15 cellular contexts compared by ENCODE assay signal in the genomic region with DNA sequence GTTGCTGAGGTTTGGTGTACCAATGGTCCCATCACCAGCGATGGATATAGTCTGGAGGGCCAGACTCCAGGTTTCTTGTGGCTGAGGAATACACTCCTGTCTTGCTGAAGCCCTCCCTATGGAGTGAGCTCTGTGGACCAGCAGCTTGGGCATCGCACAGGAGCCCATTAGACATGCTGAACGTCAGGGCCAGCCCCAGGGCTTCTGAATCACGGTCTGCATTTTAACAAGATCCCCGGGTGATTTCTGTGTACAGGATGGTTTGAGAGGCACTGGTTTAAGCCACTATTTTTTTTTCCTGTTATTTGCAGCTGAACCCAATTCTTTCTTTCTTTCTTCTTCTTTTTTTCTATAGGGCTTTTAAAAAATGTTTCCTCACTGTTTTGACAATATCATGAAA.
DNase-seq lines count a peak whose midpoint lies in the region; ATAC-seq and TF ChIP-seq lines count a peak whose summit lies in the region.
"Had no signal": no experiment of that assay in that cellular context is flagged by ENCODE, and none has a peak within 500 bp of the region (broad histone marks: within the 10 kb centered on the region; RNA-seq: fewer than 3 reads in every experiment).

No MANE protein-coding gene starts in this region.

- H4K91ac ChIP-seq in trophoblast cell (ENCODE audit: low read depth, low read length) (no peak overlapping the region), H9 (ENCODE audit: insufficient read length, low read depth, low read length) (no peak overlapping the region)

- no peaks in the 10 kb centered on the region for H3K9me3 Mint-ChIP-seq in CD4-positive, alpha-beta memory T cell
- H3K9me3 Mint-ChIP-seq in activated T-helper 2 cell treated with anti-CD3 and anti-CD28 coated beads, Interferon-gamma antibody, Interleukin-2, Interleukin-4, amounts not matched to agents 10 μg/mL and 5 μg/mL and 100 μg/mL, durations not matched to agents 14 hours and 24 hours and 36 hours = peaks cover 15% of the 10 kb centered on the region
- H3K9me3 Mint-ChIP-seq in H9 (peaks cover 0 to 4% of the 10 kb centered on the region in 2 experiments; a peak in 2 of 5 replicates), glutamatergic neuron (ENCODE audit: unreplicated experiment) (no peaks in the 10 kb centered on the region), endothelial cell (ENCODE audit: unreplicated experiment) (no peaks in the 10 kb centered on the region)
- H3K9me3 Mint-ChIP-seq: CD4-positive, alpha-beta T cell had no signal

- no peak overlapping the region for H3T11ph ChIP-seq in H9 (ENCODE audit: low read length)

- H2AK5ac ChIP-seq in trophoblast cell (ENCODE audit: low read length) (no peak overlapping the region), H9 (ENCODE audit: insufficient read length, low read length) (no peak overlapping the region)

- peak overlapping the region; percentile 53 to 91 (median 77) for H3K27ac Mint-ChIP-seq in CD4-positive, alpha-beta memory T cell
- H3K27ac Mint-ChIP-seq in activated T-helper 2 cell treated with anti-CD3 and anti-CD28 coated beads, Interferon-gamma antibody, Interleukin-2, Interleukin-4, amounts not matched to agents 10 μg/mL and 5 μg/mL and 100 μg/mL, durations not matched to agents 14 hours and 24 hours and 36 hours = peak overlapping the region; percentile 43
- H3K27ac Mint-ChIP-seq in H9 = no peak overlapping the region
- H3K27ac Mint-ChIP-seq in glutamatergic neuron (ENCODE audit: unreplicated experiment) = no peak overlapping the region
- H3K27ac Mint-ChIP-seq in endothelial cell (ENCODE audit: unreplicated experiment) = no peak overlapping the region

- peaks cover 34% of the 10 kb centered on the region for H3K4me1 ChIP-seq in CD4-positive, alpha-beta memory T cell (ENCODE audit: insufficient read depth, low read length)
- H3K4me1 ChIP-seq in trophoblast cell (ENCODE audit: control insufficient read depth in 1 of 2, insufficient read depth in 2 of 2, low read length in 2 of 2) (peaks cover 0 to 5% of the 10 kb centered on the region in 2 experiments), H9 (ENCODE audit: insufficient read depth, low read length) (no peaks in the 10 kb centered on the region)
- H3K4me1 ChIP-seq: prostate gland had no signal

- H2AFZ ChIP-seq in trophoblast cell (ENCODE audit: insufficient read depth, low read length, poor library complexity) = no peak overlapping the region
- no peak overlapping the region for H2AFZ ChIP-seq in H9 (ENCODE audit: low read length)

- H2BK20ac ChIP-seq in H9 (ENCODE audit: low read depth, low read length, poor library complexity, severe bottlenecking) = no peak overlapping the region

- no peak overlapping the region for H2BK12ac ChIP-seq in trophoblast cell (ENCODE audit: low read length)
- H2BK12ac ChIP-seq in H9 (ENCODE audit: insufficient read length, low read depth, low read length) = no peak overlapping the region

- H3K79me2 ChIP-seq in trophoblast cell (ENCODE audit: control insufficient read depth, insufficient read depth, low read length, poor library complexity) = no peaks in the 10 kb centered on the region
- no peaks in the 10 kb centered on the region for H3K79me2 ChIP-seq in H9 (ENCODE audit: insufficient read depth, low read length)

- H3K79me1 ChIP-seq in trophoblast cell (ENCODE audit: low read length) (no peaks in the 10 kb centered on the region), H9 (ENCODE audit: insufficient read depth, low read depth, low read length, poor library complexity, severe bottlenecking) (no peaks in the 10 kb centered on the region)

- no peaks in the 10 kb centered on the region for H3K36me3 ChIP-seq in CD4-positive, alpha-beta memory T cell (ENCODE audit: insufficient read depth, low read length)
- H3K36me3 ChIP-seq in trophoblast cell (ENCODE audit: control insufficient read depth in 1 of 2, insufficient read depth in 2 of 2, low read length in 2 of 2) = peaks cover 0 to 2% of the 10 kb centered on the region in 2 experiments
- H3K36me3 ChIP-seq: prostate gland had no signal

- H3K56ac ChIP-seq in H9 (ENCODE audit: insufficient read length, low read depth, low read length) = no peak overlapping the region

- H3K4me2 ChIP-seq in trophoblast cell (ENCODE audit: low read length) (no peak overlapping the region), H9 (ENCODE audit: insufficient read depth, insufficient read length, low read length) (no peak overlapping the region)

- TF ChIP-seq CTCF in HL-60 (IDR thresholded peaks at IDR 0.05; ENCODE audit: insufficient read depth, low read length) (no peak), H9 (conservative IDR thresholded peaks at IDR 0.05) (no peak), glutamatergic neuron (IDR thresholded peaks at IDR 0.05; ENCODE audit: partially characterized antibody, unreplicated experiment) (no peak), endothelial cell (IDR thresholded peaks at IDR 0.05; ENCODE audit: unreplicated experiment) (no peak)

- H3K9me3 ChIP-seq in CD4-positive, alpha-beta memory T cell (ENCODE audit: control insufficient read depth in 1 of 2, low read length in 2 of 2) = no peaks in the 10 kb centered on the region
- H3K9me3 ChIP-seq in trophoblast cell (ENCODE audit: insufficient read depth, low read depth, low read length) = no peaks in the 10 kb centered on the region
- H3K9me3 ChIP-seq in H9 (ENCODE audit: control insufficient read depth, low read depth, low read length) = no peaks in the 10 kb centered on the region
- H3K9me3 ChIP-seq: prostate gland had no signal

- H3K18ac ChIP-seq in trophoblast cell (ENCODE audit: low read length) = no peak overlapping the region
- H3K18ac ChIP-seq in H9 (ENCODE audit: insufficient read length, low read depth, low read length) = no peak overlapping the region

- no peak overlapping the region for H4K12ac ChIP-seq in trophoblast cell (ENCODE audit: low read depth, low read length)

- no CpG with 5 or more reads among the region's 5 CpGs for WGBS in trophoblast cell (ENCODE audit: extremely low coverage, insufficient coverage, insufficient read length)
- WGBS in H9 (ENCODE audit: extremely low coverage, insufficient read length, low lambda C conversion rate) = no CpG with 5 or more reads among the region's 5 CpGs

- ATAC-seq in HG02623 (IDR thresholded peaks at IDR 0.05; ENCODE audit: unreplicated experiment) = no peak

- no peak overlapping the region for H2BK5ac ChIP-seq in trophoblast cell (ENCODE audit: low read depth, low read length, poor library complexity)
- H2BK5ac ChIP-seq in H9 (ENCODE audit: insufficient read length, low read length) = no peak overlapping the region

- H4K8ac ChIP-seq in trophoblast cell (ENCODE audit: low read depth, low read length) (no peak overlapping the region), H9 (replicated peaks; ENCODE audit: insufficient read length, low read depth, low read length) (no peak overlapping the region)

- H2BK120ac ChIP-seq in trophoblast cell (ENCODE audit: insufficient read depth, low read length, poor library complexity) (no peak overlapping the region), H9 (ENCODE audit: low read depth, low read length, poor library complexity, severe bottlenecking) (no peak overlapping the region)

- intact Hi-C loops in CD4-positive, alpha-beta memory T cell (cut with micrococcal nuclease) = loop anchor here (10.0 kb wide), 1 partner anchor 188 kb away; no protein-coding TSS in a partner anchor
- intact Hi-C loops in activated T-helper 2 cell treated with anti-CD3 and anti-CD28 coated beads, Interferon-gamma antibody, Interleukin-2, Interleukin-4, amounts not matched to agents 10 μg/mL and 5 μg/mL and 100 μg/mL, durations not matched to agents 14 hours and 24 hours and 36 hours (cut with micrococcal nuclease) = loop anchor here (2.0 to 10.0 kb wide), 2 partner anchors 344 to 872 kb away; a partner anchor contains a TSS

- POLR2A ChIA-PET in CD4-positive, alpha-beta memory T cell (lab: Charles Lee; ENCODE audit: partially characterized antibody) = interaction anchor here (1.2 to 1.3 kb wide), 3 partner anchors 29 to 276 kb away, joined by 3 to 5 read pairs (median 4); no protein-coding TSS in a partner anchor

- H3K27me3 Mint-ChIP-seq in CD4-positive, alpha-beta memory T cell = no peaks in the 10 kb centered on the region
- H3K27me3 Mint-ChIP-seq in activated T-helper 2 cell treated with anti-CD3 and anti-CD28 coated beads, Interferon-gamma antibody, Interleukin-2, Interleukin-4, amounts not matched to agents 10 μg/mL and 5 μg/mL and 100 μg/mL, durations not matched to agents 14 hours and 24 hours and 36 hours (ENCODE audit: low read depth) = peaks cover 36% of the 10 kb centered on the region
- H3K27me3 Mint-ChIP-seq in H9 (ENCODE audit: low read depth) = peaks cover 3% of the 10 kb centered on the region; the same call in 1 of the 2 replicates
- H3K27me3 Mint-ChIP-seq in glutamatergic neuron (ENCODE audit: unreplicated experiment) = peaks cover 6% of the 10 kb centered on the region
- no peaks in the 10 kb centered on the region for H3K27me3 Mint-ChIP-seq in endothelial cell (ENCODE audit: unreplicated experiment)
- H3K27me3 Mint-ChIP-seq: CD4-positive, alpha-beta T cell had no signal

- H3K14ac ChIP-seq in trophoblast cell (ENCODE audit: low read length) (no peak overlapping the region), H9 (ENCODE audit: insufficient read depth, low read length) (no peak overlapping the region)

- H4K20me1 ChIP-seq in H9 (ENCODE audit: control insufficient read depth, insufficient read depth, insufficient read length) = no peaks in the 10 kb centered on the region

- no peak overlapping the region for H3K4ac ChIP-seq in trophoblast cell (ENCODE audit: low read depth, low read length)
- no peak overlapping the region for H3K4ac ChIP-seq in H9 (ENCODE audit: low read depth, low read length)

- no peak for DNase-seq in CD4-positive, alpha-beta memory T cell
- no peak for DNase-seq in HL-60 (ENCODE audit: low read depth in 1 of 2, low spot score in 1 of 2)
- no peak for DNase-seq in activated T-helper 2 cell treated with anti-CD3 and anti-CD28 coated beads, Interferon-gamma antibody, Interleukin-2, Interleukin-4, amounts not matched to agents 10 μg/mL and 5 μg/mL and 100 μg/mL, durations not matched to agents 14 hours and 24 hours and 36 hours (ENCODE audit: low spot score)
- DNase-seq in trophoblast cell = peak; percentile 70 to 71
- DNase-seq in H9 = no peak
- no peak for DNase-seq in glutamatergic neuron
- DNase-seq in endothelial cell (ENCODE audit: low spot score) = no peak
- DNase-seq: activated CD4-positive, alpha-beta T cell treated with anti-CD3 and anti-CD28 coated beads, Interleukin-2, amount 50 U/mL, for 1 hour; CD4-positive, alpha-beta T cell; NCI-H1092; NCI-H226; stimulated activated CD4-positive, alpha-beta T cell treated with anti-CD3 and anti-CD28 coated beads, Interleukin-4, amount 100 ng/mL, for 1 hour; stimulated activated naive CD4-positive, alpha-beta T cell treated with Interleukin-2 at 50 U/mL for 16 hours had no signal

- H3K23me2 ChIP-seq in H9 (ENCODE audit: insufficient read length, low read depth, low read length, poor library complexity, severe bottlenecking) = no peaks in the 10 kb centered on the region

- no peak overlapping the region for H3K4me3 Mint-ChIP-seq in CD4-positive, alpha-beta memory T cell
- H3K4me3 Mint-ChIP-seq in activated T-helper 2 cell treated with anti-CD3 and anti-CD28 coated beads, Interferon-gamma antibody, Interleukin-2, Interleukin-4, amounts not matched to agents 10 μg/mL and 5 μg/mL and 100 μg/mL, durations not matched to agents 14 hours and 24 hours and 36 hours (ENCODE audit: low read depth) = no peak overlapping the region
- H3K4me3 Mint-ChIP-seq in H9 (no peak overlapping the region), glutamatergic neuron (ENCODE audit: unreplicated experiment) (no peak overlapping the region), endothelial cell (ENCODE audit: unreplicated experiment) (no peak overlapping the region)
- H3K4me3 Mint-ChIP-seq: CD4-positive, alpha-beta T cell had no signal

- no peak overlapping the region for H2BK15ac ChIP-seq in H9 (ENCODE audit: low read depth, low read length)

- H3K4me3 ChIP-seq in CD4-positive, alpha-beta memory T cell (ENCODE audit: low read length in 2 of 2) = no peak overlapping the region
- H3K4me3 ChIP-seq in HL-60 (replicated peaks; ENCODE audit: insufficient read depth, low read length) (no peak overlapping the region), trophoblast cell (ENCODE audit: low read depth, low read length) (no peak overlapping the region)
- H3K4me3 ChIP-seq: prostate gland had no signal

- peaks cover 23 to 43% (median 35%) of the 10 kb centered on the region in 4 donors for H3K4me1 Mint-ChIP-seq in CD4-positive, alpha-beta memory T cell
- peaks cover 54% of the 10 kb centered on the region for H3K4me1 Mint-ChIP-seq in activated T-helper 2 cell treated with anti-CD3 and anti-CD28 coated beads, Interferon-gamma antibody, Interleukin-2, Interleukin-4, amounts not matched to agents 10 μg/mL and 5 μg/mL and 100 μg/mL, durations not matched to agents 14 hours and 24 hours and 36 hours (ENCODE audit: low read depth)
- H3K4me1 Mint-ChIP-seq in H9 (no peaks in the 10 kb centered on the region), glutamatergic neuron (ENCODE audit: low read depth, unreplicated experiment) (no peaks in the 10 kb centered on the region), endothelial cell (ENCODE audit: unreplicated experiment) (no peaks in the 10 kb centered on the region)

- CTCF ChIA-PET in CD4-positive, alpha-beta memory T cell (lab: Charles Lee; ENCODE audit: partially characterized antibody) = interaction anchor here (1.5 to 5.4 kb wide), 3 partner anchors 13 to 272 kb away, joined by 3 to 25 read pairs (median 13); no protein-coding TSS in a partner anchor

- peak overlapping the region; percentile 33 for H3K27ac ChIP-seq in CD4-positive, alpha-beta memory T cell (ENCODE audit: low read depth, low read length)
- peak overlapping the region; percentile 99 for H3K27ac ChIP-seq in HL-60 (replicated peaks)
- H3K27ac ChIP-seq in trophoblast cell (ENCODE audit: low read depth, low read length) = no peak overlapping the region
- H3K27ac ChIP-seq in H9 (ENCODE audit: insufficient read length, low read depth, low read length) = no peak overlapping the region
- H3K27ac ChIP-seq: prostate gland had no signal

- H3K27me3 ChIP-seq in CD4-positive, alpha-beta memory T cell (ENCODE audit: insufficient read depth, low read length) = no peaks in the 10 kb centered on the region
- H3K27me3 ChIP-seq in HL-60 (ENCODE audit: insufficient read depth, poor library complexity, severe bottlenecking) (no peaks in the 10 kb centered on the region), trophoblast cell (ENCODE audit: insufficient read depth, low read length) (no peaks in the 10 kb centered on the region), H9 (ENCODE audit: insufficient read depth, low read length) (no peaks in the 10 kb centered on the region)

- H3K9ac ChIP-seq in trophoblast cell (ENCODE audit: low read length) (no peak overlapping the region), H9 (ENCODE audit: extremely low read depth, insufficient read length, low read length) (no peak overlapping the region)

- H3K23ac ChIP-seq in trophoblast cell (ENCODE audit: low read length) = no peak overlapping the region
- H3K23ac ChIP-seq in H9 (ENCODE audit: insufficient read length, low read depth, low read length) = no peak overlapping the region

- H4K5ac ChIP-seq in H9 (ENCODE audit: insufficient read length, low read depth, low read length) = no peak overlapping the region

- H3K36me3 Mint-ChIP-seq in CD4-positive, alpha-beta memory T cell = no peaks in the 10 kb centered on the region
- peaks cover 9% of the 10 kb centered on the region for H3K36me3 Mint-ChIP-seq in activated T-helper 2 cell treated with anti-CD3 and anti-CD28 coated beads, Interferon-gamma antibody, Interleukin-2, Interleukin-4, amounts not matched to agents 10 μg/mL and 5 μg/mL and 100 μg/mL, durations not matched to agents 14 hours and 24 hours and 36 hours (ENCODE audit: low read depth)
- no peaks in the 10 kb centered on the region for H3K36me3 Mint-ChIP-seq in H9 (ENCODE audit: insufficient read depth in 1 of 3, low read depth in 3 of 3)
- no peaks in the 10 kb centered on the region for H3K36me3 Mint-ChIP-seq in glutamatergic neuron (ENCODE audit: unreplicated experiment)
- H3K36me3 Mint-ChIP-seq in endothelial cell (ENCODE audit: low read depth, unreplicated experiment) = no peaks in the 10 kb centered on the region

Comparison
In these comparisons a context has a peak if more than half of its experiments do, and no peak if none do; other contexts are left out.
1. DNase-seq: peak in trophoblast cell (2 of 2); none in CD4-positive, alpha-beta memory T cell (0 of 5), HL-60 (0 of 2), activated T-helper 2 cell treated with anti-CD3 and anti-CD28 coated beads, Interferon-gamma antibody, Interleukin-2, Interleukin-4, amounts not matched to agents 10 μg/mL and 5 μg/mL and 100 μg/mL, durations not matched to agents 14 hours and 24 hours and 36 hours (single experiment), H9 (single experiment), glutamatergic neuron (single experiment) and endothelial cell (single experiment).
2. H3K27ac ChIP-seq: peak in CD4-positive, alpha-beta memory T cell (single experiment) and HL-60 (single experiment); none in trophoblast cell (single experiment) and H9 (single experiment).
3. H3K27ac Mint-ChIP-seq: peak in CD4-positive, alpha-beta memory T cell (7 of 7) and activated T-helper 2 cell treated with anti-CD3 and anti-CD28 coated beads, Interferon-gamma antibody, Interleukin-2, Interleukin-4, amounts not matched to agents 10 μg/mL and 5 μg/mL and 100 μg/mL, durations not matched to agents 14 hours and 24 hours and 36 hours (single experiment); none in H9 (0 of 3), glutamatergic neuron (single experiment) and endothelial cell (single experiment).